In the genomic region with DNA sequence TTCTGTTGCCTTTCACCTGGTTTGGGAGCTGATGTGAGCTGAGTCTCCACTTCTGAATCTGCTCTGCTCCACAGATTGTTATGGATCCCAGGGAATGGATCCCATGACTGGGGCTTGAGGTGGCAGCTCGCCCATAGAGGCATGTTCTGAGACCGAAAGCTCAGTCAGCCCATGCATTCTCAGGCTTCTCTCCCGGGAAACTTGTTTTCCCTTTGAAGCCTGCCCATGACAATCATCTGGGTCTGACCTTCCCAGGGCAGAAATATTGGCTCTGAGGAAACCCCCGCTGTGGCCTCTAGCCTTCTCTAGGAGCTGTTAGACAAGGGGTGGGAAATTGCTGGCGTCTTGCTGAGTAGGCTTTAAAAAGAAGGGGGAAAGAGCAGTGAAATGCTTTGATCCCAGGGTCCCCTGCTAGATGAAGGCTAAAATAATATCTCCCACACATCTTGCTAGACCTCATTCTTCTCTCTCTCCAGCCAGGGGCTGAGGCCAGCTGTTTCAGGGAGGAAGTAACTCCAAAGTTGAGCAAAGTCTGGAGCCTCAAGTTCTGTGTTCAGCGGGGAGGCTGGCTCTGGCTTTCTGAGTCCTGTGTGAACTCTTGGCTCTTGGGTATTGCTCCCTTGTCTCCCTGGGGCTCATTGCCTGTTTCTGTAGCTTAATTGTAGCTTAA, we compare ENCODE assay signal across 8 cellular contexts. TPM values are rescaled to one million over a fixed set of nuclear protein-coding genes. Genes with fewer than 3 reads are reported as not detected.
DNase-seq lines count a peak whose midpoint lies in the region; ATAC-seq and TF ChIP-seq lines count a peak whose summit lies in the region.

No MANE protein-coding gene starts in this region.

- H3K4me1 Mint-ChIP-seq in WTC11, result peaks cover 33% of the 10 kb centered on the region

- peak overlapping the region; percentile 68; the same call in 1 of the 2 replicates for H3K4me3 ChIP-seq in HUES6 (ENCODE audit: low read depth, low read length)
- peak overlapping the region; percentile 17 to 62 (median 52) for H3K4me3 ChIP-seq in skin epidermis
- no peak overlapping the region for H3K4me3 ChIP-seq in HAP-1

- H3K4me3 Mint-ChIP-seq in WTC11, result peak overlapping the region; percentile 79

- H3K27me3 ChIP-seq in HUES6 (ENCODE audit: control insufficient read depth, insufficient read depth, low read length), result peaks cover 8% of the 10 kb centered on the region; the same call in 1 of the 2 replicates
- no peaks in the 10 kb centered on the region; the same call in 1 of the 2 replicates for H3K27me3 ChIP-seq in HAP-1 (ENCODE audit: low read depth)

- peak overlapping the region; percentile 85; the same call in 1 of the 2 replicates for H3K27ac ChIP-seq in HUES6 (ENCODE audit: low read depth, low read length)
- H3K27ac ChIP-seq in skin epidermis, result peak overlapping the region in 20 of 21 experiments; percentile 76 to 94 (median 88)

- H3K9ac ChIP-seq in HUES6 (ENCODE audit: low read length), result peak overlapping the region; percentile 72

- TF ChIP-seq CTCF in WTC11 (IDR thresholded peaks at IDR 0.05), result no peak

- CTCF ChIA-PET in WTC11 (lab: Charles Lee), result interaction anchor here (0.7 to 1.3 kb wide), 3 partner anchors 18 to 33 kb away, joined by 3 to 5 read pairs (median 4); partner anchors contain the start of gene GGCX

- in situ Hi-C loops in HAP-1 (cut with MboI; ENCODE audit: low sequenced_read_pairs), result no loop called here

- H3K9me3 ChIP-seq in HUES6 (ENCODE audit: control insufficient read depth, insufficient read depth, low read depth, low read length), result no peaks in the 10 kb centered on the region
- H3K9me3 ChIP-seq in HAP-1, result no peaks in the 10 kb centered on the region

- H3K36me3 Mint-ChIP-seq in WTC11, result 0 out of 2 replicates have a peak, but pooled peaks cover 3% of the 10 kb centered on the region

- H3K9me3 Mint-ChIP-seq in WTC11, result no peaks in the 10 kb centered on the region

- H3K36me3 ChIP-seq in HUES6 (ENCODE audit: control insufficient read depth, insufficient read depth, low read length) (peaks cover 13% of the 10 kb centered on the region), HAP-1 (replicated peaks) (no peaks in the 10 kb centered on the region)

- peaks cover 21% of the 10 kb centered on the region for H3K27me3 Mint-ChIP-seq in WTC11 (ENCODE audit: low read depth)

- H3K4me1 ChIP-seq in HUES6 (ENCODE audit: control insufficient read depth, insufficient read depth, low read length), result peaks cover 31% of the 10 kb centered on the region
- H3K4me1 ChIP-seq in HAP-1, result no peaks in the 10 kb centered on the region

- POLR2A ChIA-PET in WTC11 (lab: Charles Lee), result interaction anchor here (0.6 to 1.3 kb wide), 2 partner anchors 18 to 225 kb away, joined by 4 read pairs; partner anchors contain the start of genes ELMOD3, GGCX and RETSAT

- intact Hi-C loops in left ventricle myocardium superior (cut with micrococcal nuclease), result no loop called here

- DNase-seq in WTC11 (ENCODE audit: low spot score) (no peak), left ventricle myocardium superior (peak; percentile 44), putamen (ENCODE audit: low spot score) (no peak), HAP-1 (ENCODE audit: low spot score in 2 of 2) (no peak)

- peak overlapping the region; percentile 64 for H3K27ac Mint-ChIP-seq in WTC11

- ATAC-seq in WTC11 (no peak), left ventricle myocardium superior (peak; percentile 31), HG02938 (IDR thresholded peaks at IDR 0.05; ENCODE audit: unreplicated experiment) (no peak), HG02610 (IDR thresholded peaks at IDR 0.05; ENCODE audit: unreplicated experiment) (no peak)

TF ChIP-seq in WTC11, 78 proteins besides CTCF, POLR2A, EP300 and RAD21:
- TF ChIP-seq, protein P1, sequence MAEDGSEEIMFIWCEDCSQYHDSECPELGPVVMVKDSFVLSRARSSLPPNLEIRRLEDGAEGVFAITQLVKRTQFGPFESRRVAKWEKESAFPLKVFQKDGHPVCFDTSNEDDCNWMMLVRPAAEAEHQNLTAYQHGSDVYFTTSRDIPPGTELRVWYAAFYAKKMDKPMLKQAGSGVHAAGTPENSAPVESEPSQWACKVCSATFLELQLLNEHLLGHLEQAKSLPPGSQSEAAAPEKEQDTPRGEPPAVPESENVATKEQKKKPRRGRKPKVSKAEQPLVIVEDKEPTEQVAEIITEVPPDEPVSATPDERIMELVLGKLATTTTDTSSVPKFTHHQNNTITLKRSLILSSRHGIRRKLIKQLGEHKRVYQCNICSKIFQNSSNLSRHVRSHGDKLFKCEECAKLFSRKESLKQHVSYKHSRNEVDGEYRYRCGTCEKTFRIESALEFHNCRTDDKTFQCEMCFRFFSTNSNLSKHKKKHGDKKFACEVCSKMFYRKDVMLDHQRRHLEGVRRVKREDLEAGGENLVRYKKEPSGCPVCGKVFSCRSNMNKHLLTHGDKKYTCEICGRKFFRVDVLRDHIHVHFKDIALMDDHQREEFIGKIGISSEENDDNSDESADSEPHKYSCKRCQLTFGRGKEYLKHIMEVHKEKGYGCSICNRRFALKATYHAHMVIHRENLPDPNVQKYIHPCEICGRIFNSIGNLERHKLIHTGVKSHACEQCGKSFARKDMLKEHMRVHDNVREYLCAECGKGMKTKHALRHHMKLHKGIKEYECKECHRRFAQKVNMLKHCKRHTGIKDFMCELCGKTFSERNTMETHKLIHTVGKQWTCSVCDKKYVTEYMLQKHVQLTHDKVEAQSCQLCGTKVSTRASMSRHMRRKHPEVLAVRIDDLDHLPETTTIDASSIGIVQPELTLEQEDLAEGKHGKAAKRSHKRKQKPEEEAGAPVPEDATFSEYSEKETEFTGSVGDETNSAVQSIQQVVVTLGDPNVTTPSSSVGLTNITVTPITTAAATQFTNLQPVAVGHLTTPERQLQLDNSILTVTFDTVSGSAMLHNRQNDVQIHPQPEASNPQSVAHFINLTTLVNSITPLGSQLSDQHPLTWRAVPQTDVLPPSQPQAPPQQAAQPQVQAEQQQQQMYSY (CRISPR knock-in tag; IDR thresholded peaks at IDR 0.05), result peak; percentile 9; the same call in 1 of the 2 replicates
- no peak for TF ChIP-seq OVOL2 (CRISPR knock-in tag; IDR thresholded peaks at IDR 0.05; ENCODE audit: borderline replicate concordance)

RNA-seq across cellular contexts. Expression of gene VAMP8, which starts 2.0 kb away (rescaled TPM):
- total RNA-seq in WTC11 (2021) (48.8 to 55.4 TPM (median 52.0 TPM) in 3 replicates), left ventricle myocardium superior (17.1 TPM)

RNA-seq across cellular contexts. Expression of gene VAMP5, which starts 4.8 kb away (rescaled TPM):
- total RNA-seq in WTC11 (2021), result 6.3 to 7.4 TPM (median 7.0 TPM) in 3 replicates
- 54.8 TPM for total RNA-seq in left ventricle myocardium superior

RNA-seq across cellular contexts. Expression of gene RNF181, which starts 16.1 kb away (rescaled TPM):
- total RNA-seq in WTC11 (2021) (95.4 to 108 TPM (median 102 TPM) in 3 replicates), left ventricle myocardium superior (89.9 TPM)

RNA-seq across cellular contexts. Expression of gene GGCX, which starts 18.1 kb away (rescaled TPM):
- total RNA-seq in WTC11 (2021) (40.9 to 42.9 TPM (median 41.4 TPM) in 3 replicates), left ventricle myocardium superior (28.1 TPM)

RNA-seq across cellular contexts. Expression of gene TMEM150A, which starts 23.1 kb away (rescaled TPM):
- total RNA-seq in WTC11 (2021), result 20.9 to 23.1 TPM (median 21.6 TPM) in 3 replicates
- 14.9 TPM for total RNA-seq in left ventricle myocardium superior
